2 cellular contexts compared by ENCODE assay signal in genomic region chr3:122149228-122149627, GRCh38.
TF ChIP-seq lines count a peak whose summit lies in the region.

No MANE protein-coding gene starts in this region.

TF ChIP-seq in GM23338, 12 proteins besides CTCF, POLR2A, EP300 and RAD21 (continued from another document):
- TF ChIP-seq ZNF462 (CRISPR knock-in tag; IDR thresholded peaks at IDR 0.05) (no peak), ETS1 (IDR thresholded peaks at IDR 0.05) (no peak), JUNB (IDR thresholded peaks at IDR 0.05; ENCODE audit: unreplicated experiment) (no peak), EZH2phosphoT487 (IDR thresholded peaks at IDR 0.05; ENCODE audit: unreplicated experiment) (no peak), REST (IDR thresholded peaks at IDR 0.05; ENCODE audit: unreplicated experiment) (no peak), NANOG (IDR thresholded peaks at IDR 0.05; ENCODE audit: borderline replicate concordance) (no peak), POLR2AphosphoS5 (IDR thresholded peaks at IDR 0.05; ENCODE audit: low read depth) (no peak), ZNF331 (CRISPR knock-in tag; IDR thresholded peaks at IDR 0.05; ENCODE audit: low read depth) (no peak), CREB1 (CRISPR knock-in tag; IDR thresholded peaks at IDR 0.05; ENCODE audit: low read depth) (no peak), ZNF114 (CRISPR knock-in tag; IDR thresholded peaks at IDR 0.05) (no peak)

TF ChIP-seq in WTC11, 78 proteins besides CTCF, POLR2A, EP300 and RAD21 (continued from another document):
- no peak for TF ChIP-seq NR2C2 (CRISPR knock-in tag; IDR thresholded peaks at IDR 0.05)
- no peak for TF ChIP-seq IRF1 (CRISPR knock-in tag; IDR thresholded peaks at IDR 0.05)
- no peak for TF ChIP-seq CREM (CRISPR knock-in tag; IDR thresholded peaks at IDR 0.05)
- no peak for TF ChIP-seq FOXJ3 (CRISPR knock-in tag; IDR thresholded peaks at IDR 0.05; ENCODE audit: borderline replicate concordance)
- no peak for TF ChIP-seq ZNF532 (CRISPR knock-in tag; IDR thresholded peaks at IDR 0.05; ENCODE audit: borderline replicate concordance)
TF ChIP-seq in WTC11: peak in this region for 0.
